ENCODE assay signal across 19 cellular contexts in genomic region chr20:9375221-9375681, GRCh38.
DNase-seq lines count a peak whose midpoint lies in the region; ATAC-seq and TF ChIP-seq lines count a peak whose summit lies in the region.
"Had no signal": no experiment of that assay in that cellular context is flagged by ENCODE, and none has a peak within 500 bp of the region (broad histone marks: within the 10 kb centered on the region; RNA-seq: fewer than 3 reads in every experiment).

No MANE protein-coding gene starts in this region.

- peak overlapping the region; percentile 35 for H3K27ac Mint-ChIP-seq in WTC11
- H3K27ac Mint-ChIP-seq in activated CD4-positive, alpha-beta T cell treated with anti-CD3 and anti-CD28 coated beads, Interleukin-2, amount 10 ng/mL, durations not matched to agents 7 days and 5 days, result no peak overlapping the region
- H3K27ac Mint-ChIP-seq: B cell, IgD-negative memory B cell had no signal

- H4K91ac ChIP-seq in trophoblast cell (ENCODE audit: low read depth, low read length), result no peak overlapping the region

- H4K8ac ChIP-seq in trophoblast cell (ENCODE audit: low read depth, low read length), result no peak overlapping the region

- no peak overlapping the region for H3K4ac ChIP-seq in trophoblast cell (ENCODE audit: low read depth, low read length)

- H3K4me2 ChIP-seq in trophoblast cell (ENCODE audit: low read length), result no peak overlapping the region

- H2BK5ac ChIP-seq in trophoblast cell (ENCODE audit: low read depth, low read length, poor library complexity), result no peak overlapping the region

- no peak overlapping the region for H2AK5ac ChIP-seq in trophoblast cell (ENCODE audit: low read length)

- no peak overlapping the region for H4K12ac ChIP-seq in trophoblast cell (ENCODE audit: low read depth, low read length)

- no peaks in the 10 kb centered on the region for H3K9me3 ChIP-seq in trophoblast cell (ENCODE audit: insufficient read depth, low read depth, low read length)
- H3K9me3 ChIP-seq: lower lobe of right lung, vagina had no signal

- no peaks in the 10 kb centered on the region for H3K79me1 ChIP-seq in trophoblast cell (ENCODE audit: low read length)

- no peaks in the 10 kb centered on the region for H3K79me2 ChIP-seq in trophoblast cell (ENCODE audit: control insufficient read depth, insufficient read depth, low read length, poor library complexity)

- no peaks in the 10 kb centered on the region for H3K36me3 ChIP-seq in trophoblast cell (ENCODE audit: control insufficient read depth in 1 of 2, insufficient read depth in 2 of 2, low read length in 2 of 2)
- H3K36me3 ChIP-seq: lower lobe of right lung, vagina had no signal

- no peaks in the 10 kb centered on the region for H3K27me3 Mint-ChIP-seq in WTC11 (ENCODE audit: low read depth)
- H3K27me3 Mint-ChIP-seq in activated CD4-positive, alpha-beta T cell treated with anti-CD3 and anti-CD28 coated beads, Interleukin-2, amount 10 ng/mL, durations not matched to agents 7 days and 5 days, result peaks cover 2% of the 10 kb centered on the region
- H3K27me3 Mint-ChIP-seq: B cell had no signal

- H3K23ac ChIP-seq in trophoblast cell (ENCODE audit: low read length), result no peak overlapping the region

- peaks cover 58% of the 10 kb centered on the region for H3K4me1 Mint-ChIP-seq in WTC11
- H3K4me1 Mint-ChIP-seq in activated CD4-positive, alpha-beta T cell treated with anti-CD3 and anti-CD28 coated beads, Interleukin-2, amount 10 ng/mL, durations not matched to agents 7 days and 5 days, result no peaks in the 10 kb centered on the region

- POLR2A ChIA-PET in WTC11 (lab: Charles Lee), result no interaction called here
- POLR2A ChIA-PET in activated CD4-positive, alpha-beta T cell treated with anti-CD3 and anti-CD28 coated beads, Interleukin-2, amount 10 ng/mL, durations not matched to agents 7 days and 5 days (lab: Charles Lee), result no interaction called here

- H2BK120ac ChIP-seq in trophoblast cell (ENCODE audit: insufficient read depth, low read length, poor library complexity), result no peak overlapping the region

- H3K27me3 ChIP-seq in trophoblast cell (ENCODE audit: insufficient read depth, low read length), result no peaks in the 10 kb centered on the region
- H3K27me3 ChIP-seq: vagina had no signal

- CTCF ChIA-PET in WTC11 (lab: Charles Lee), result interaction anchor here (0.8 to 1.4 kb wide), 4 partner anchors 18 to 615 kb away, joined by 3 to 6 read pairs (median 3); no protein-coding TSS in a partner anchor
- CTCF ChIA-PET in activated CD4-positive, alpha-beta T cell treated with anti-CD3 and anti-CD28 coated beads, Interleukin-2, amount 10 ng/mL, durations not matched to agents 7 days and 5 days (lab: Charles Lee), result no interaction called here

- H3K4me1 ChIP-seq in trophoblast cell (ENCODE audit: control insufficient read depth in 1 of 2, insufficient read depth in 2 of 2, low read length in 2 of 2), result peaks cover 0 to 5% of the 10 kb centered on the region in 2 experiments
- H3K4me1 ChIP-seq: lower lobe of right lung, vagina had no signal

- H2BK12ac ChIP-seq in trophoblast cell (ENCODE audit: low read length), result no peak overlapping the region

- H3K27ac ChIP-seq in trophoblast cell (ENCODE audit: low read depth, low read length), result peak overlapping the region; percentile 47
- H3K27ac ChIP-seq: lower lobe of right lung, vagina had no signal

- ATAC-seq in WTC11 (peak; percentile 92), HG02588 (IDR thresholded peaks at IDR 0.05; ENCODE audit: unreplicated experiment) (no peak)
- ATAC-seq: lower lobe of right lung had no signal

- no peak overlapping the region for H3K18ac ChIP-seq in trophoblast cell (ENCODE audit: low read length)

- no peak overlapping the region for H2AFZ ChIP-seq in trophoblast cell (ENCODE audit: insufficient read depth, low read length, poor library complexity)

- H3K4me3 ChIP-seq in trophoblast cell (ENCODE audit: low read depth, low read length), result no peak overlapping the region
- H3K4me3 ChIP-seq: lower lobe of right lung, vagina had no signal

- TF ChIP-seq CTCF in WTC11 (IDR thresholded peaks at IDR 0.05), result no peak

- H3K36me3 Mint-ChIP-seq in WTC11, result no peaks in the 10 kb centered on the region
- H3K36me3 Mint-ChIP-seq in activated CD4-positive, alpha-beta T cell treated with anti-CD3 and anti-CD28 coated beads, Interleukin-2, amount 10 ng/mL, durations not matched to agents 7 days and 5 days (ENCODE audit: low read depth), result no peaks in the 10 kb centered on the region
- H3K36me3 Mint-ChIP-seq: IgD-negative memory B cell had no signal

- DNase-seq in H4 (ENCODE audit: low spot score), result peak; percentile 38
- DNase-seq in WTC11 (ENCODE audit: low spot score), result no peak
- peak; percentile 60 for DNase-seq in iPS DF 19.7 (ENCODE audit: low read depth, low spot score)
- no peak for DNase-seq in trophoblast cell
- no peak for DNase-seq in activated CD4-positive, alpha-beta T cell treated with anti-CD3 and anti-CD28 coated beads, Interleukin-2, amount 10 ng/mL, durations not matched to agents 7 days and 5 days
- DNase-seq in COLO668 (lab: John Stamatoyannopoulos, UW; ENCODE audit: unreplicated experiment), result no peak
- DNase-seq: activated CD8-positive, alpha-beta memory T cell treated with anti-CD3 and anti-CD28 coated beads, Interleukin-2, amount 50 U/mL, for 48 hours; activated gamma-delta T cell treated with Interleukin-2 at 50 U/mL for 16 hours; amygdala; foreskin melanocyte; GDM1; lower lobe of right lung; NCI-H187; NCI-H446; RPMI8226 had no signal

- no peaks in the 10 kb centered on the region for H3K9me3 Mint-ChIP-seq in WTC11
- no peaks in the 10 kb centered on the region for H3K9me3 Mint-ChIP-seq in activated CD4-positive, alpha-beta T cell treated with anti-CD3 and anti-CD28 coated beads, Interleukin-2, amount 10 ng/mL, durations not matched to agents 7 days and 5 days
- H3K9me3 Mint-ChIP-seq: IgD-negative memory B cell had no signal

- H3K14ac ChIP-seq in trophoblast cell (ENCODE audit: low read length), result no peak overlapping the region

- no peak overlapping the region for H3K9ac ChIP-seq in trophoblast cell (ENCODE audit: low read length)

- H3K4me3 Mint-ChIP-seq in WTC11, result no peak overlapping the region
- H3K4me3 Mint-ChIP-seq in activated CD4-positive, alpha-beta T cell treated with anti-CD3 and anti-CD28 coated beads, Interleukin-2, amount 10 ng/mL, durations not matched to agents 7 days and 5 days, result no peak overlapping the region
- H3K4me3 Mint-ChIP-seq: B cell, IgD-negative memory B cell had no signal

- whole genome bisulfite sequencing in trophoblast cell (ENCODE audit: extremely low coverage, insufficient coverage, insufficient read length), result no CpG with 5 or more reads among the region's 1 CpG

TF ChIP-seq in WTC11, 78 proteins besides CTCF, POLR2A, EP300 and RAD21 (continues in another document):
- TF ChIP-seq PRRX2 (CRISPR knock-in tag; IDR thresholded peaks at IDR 0.05) (no peak), TCF7 (CRISPR knock-in tag; IDR thresholded peaks at IDR 0.05; ENCODE audit: low read depth) (no peak), NR2C2 (CRISPR knock-in tag; IDR thresholded peaks at IDR 0.05) (no peak), GTF2I (CRISPR knock-in tag; conservative IDR thresholded peaks at IDR 0.05) (no peak), ZNF671 (CRISPR knock-in tag; IDR thresholded peaks at IDR 0.05) (no peak), ATF6 (CRISPR knock-in tag; IDR thresholded peaks at IDR 0.05) (no peak), NFE2L1 (CRISPR knock-in tag; IDR thresholded peaks at IDR 0.05) (no peak), ATF2 (CRISPR knock-in tag; IDR thresholded peaks at IDR 0.05; ENCODE audit: borderline replicate concordance, low read depth) (no peak)

Comparison
In these comparisons a context has a peak if more than half of its experiments do, and no peak if none do; other contexts are left out.
1. DNase-seq: peak in H4 (single experiment) and iPS DF 19.7 (single experiment); none in WTC11 (single experiment), trophoblast cell (0 of 2), activated CD4-positive, alpha-beta T cell treated with anti-CD3 and anti-CD28 coated beads, Interleukin-2, amount 10 ng/mL, durations not matched to agents 7 days and 5 days (single experiment) and COLO668 (single experiment).